In the genomic region with DNA sequence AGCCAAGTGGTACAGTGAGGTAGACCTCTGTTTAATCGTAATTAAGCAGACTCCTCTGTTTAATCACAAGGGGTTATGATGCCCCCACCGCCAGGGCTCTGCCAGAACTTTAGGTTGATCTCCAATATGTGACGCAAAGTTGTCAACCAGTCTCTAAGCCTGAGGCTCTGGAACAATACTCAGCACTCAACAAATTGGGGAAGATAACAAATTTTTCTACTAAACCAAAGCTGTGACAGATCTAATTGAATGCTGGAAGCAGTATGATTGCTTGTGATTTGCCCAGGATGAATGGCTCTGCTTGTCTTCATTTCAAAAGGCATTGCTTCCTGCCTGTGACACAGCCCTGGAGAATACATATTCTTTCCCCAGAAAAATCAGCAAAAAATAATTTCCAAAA, we compare ENCODE assay signal across 1 cellular context.
TF ChIP-seq lines count a peak whose summit lies in the region.

No MANE protein-coding gene starts in this region.

TF ChIP-seq in SK-N-SH treated with all-trans-retinoic acid at 6 μM for 48 hours, 23 proteins besides CTCF, POLR2A, EP300 and RAD21 (continued from another document):
- TF ChIP-seq, protein P1, sequence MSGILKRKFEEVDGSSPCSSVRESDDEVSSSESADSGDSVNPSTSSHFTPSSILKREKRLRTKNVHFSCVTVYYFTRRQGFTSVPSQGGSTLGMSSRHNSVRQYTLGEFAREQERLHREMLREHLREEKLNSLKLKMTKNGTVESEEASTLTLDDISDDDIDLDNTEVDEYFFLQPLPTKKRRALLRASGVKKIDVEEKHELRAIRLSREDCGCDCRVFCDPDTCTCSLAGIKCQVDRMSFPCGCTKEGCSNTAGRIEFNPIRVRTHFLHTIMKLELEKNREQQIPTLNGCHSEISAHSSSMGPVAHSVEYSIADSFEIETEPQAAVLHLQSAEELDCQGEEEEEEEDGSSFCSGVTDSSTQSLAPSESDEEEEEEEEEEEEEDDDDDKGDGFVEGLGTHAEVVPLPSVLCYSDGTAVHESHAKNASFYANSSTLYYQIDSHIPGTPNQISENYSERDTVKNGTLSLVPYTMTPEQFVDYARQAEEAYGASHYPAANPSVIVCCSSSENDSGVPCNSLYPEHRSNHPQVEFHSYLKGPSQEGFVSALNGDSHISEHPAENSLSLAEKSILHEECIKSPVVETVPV (CRISPR knock-in tag; IDR thresholded peaks at IDR 0.05) = no peak
- TF ChIP-seq ISL1 (CRISPR knock-in tag; IDR thresholded peaks at IDR 0.05) (no peak), ESRRG (CRISPR knock-in tag; IDR thresholded peaks at IDR 0.05) (no peak), OSR1 (CRISPR knock-in tag; IDR thresholded peaks at IDR 0.05) (no peak), ZNF565 (CRISPR knock-in tag; conservative IDR thresholded peaks at IDR 0.05; ENCODE audit: low read depth) (no peak), ZFP30 (CRISPR knock-in tag; IDR thresholded peaks at IDR 0.05) (no peak), ZC3H10 (CRISPR knock-in tag; IDR thresholded peaks at IDR 0.05) (no peak), GLIS3 (CRISPR knock-in tag; IDR thresholded peaks at IDR 0.05) (no peak), ZFP3 (CRISPR knock-in tag; IDR thresholded peaks at IDR 0.05) (no peak), CREB5 (CRISPR knock-in tag; IDR thresholded peaks at IDR 0.05; ENCODE audit: low read depth) (no peak), RARB (CRISPR knock-in tag; IDR thresholded peaks at IDR 0.05) (no peak), TOX (CRISPR knock-in tag; IDR thresholded peaks at IDR 0.05; ENCODE audit: borderline replicate concordance) (no peak), BACH2 (CRISPR knock-in tag; IDR thresholded peaks at IDR 0.05; ENCODE audit: borderline replicate concordance) (no peak)
